ENCODE assay signal across 1 cellular context in genomic region chr1:108843390-108844188, GRCh38.
TF ChIP-seq lines count a peak whose summit lies in the region.

No MANE protein-coding gene starts in this region.

TF ChIP-seq in K562, 482 proteins besides CTCF, POLR2A, EP300 and RAD21:
- TF ChIP-seq NFIX (CRISPR knock-in tag; IDR thresholded peaks at IDR 0.05; ENCODE audit: low read depth), result 0 out of 2 replicates have a peak, but pooled peaks have one; percentile 3
- no peak for TF ChIP-seq TEAD1 (CRISPR knock-in tag; IDR thresholded peaks at IDR 0.05)
- TF ChIP-seq POLR2G (IDR thresholded peaks at IDR 0.05; ENCODE audit: low read depth, low read length), result no peak
- TF ChIP-seq NR2C2 (CRISPR knock-in tag; IDR thresholded peaks at IDR 0.05), result no peak
- no peak for TF ChIP-seq NR2C2 (tag; IDR thresholded peaks at IDR 0.05)
- TF ChIP-seq MAFG (tag; conservative IDR thresholded peaks at IDR 0.05), result peak; percentile 73
- peak; percentile 78 for TF ChIP-seq C11orf30 (IDR thresholded peaks at IDR 0.05; ENCODE audit: low read depth)
- no peak for TF ChIP-seq USF2 (CRISPR knock-in tag; IDR thresholded peaks at IDR 0.05)
- TF ChIP-seq MAFF (IDR thresholded peaks at IDR 0.05; ENCODE audit: low read length), result peak; percentile 73
- TF ChIP-seq NFIC (IDR thresholded peaks at IDR 0.05), result peak; percentile 86
- TF ChIP-seq CREB1 (IDR thresholded peaks at IDR 0.05), result no peak
- TF ChIP-seq CREB1 (CRISPR knock-in tag; IDR thresholded peaks at IDR 0.05), result no peak
- no peak for TF ChIP-seq ZBTB1 (CRISPR knock-in tag; IDR thresholded peaks at IDR 0.05; ENCODE audit: borderline replicate concordance, low read depth)
- peak; percentile 57; the same call in 1 of the 2 replicates for TF ChIP-seq MAFK (IDR thresholded peaks at IDR 0.05; ENCODE audit: low read length)
- no peak for TF ChIP-seq POLR2AphosphoS5 (IDR thresholded peaks at IDR 0.05; ENCODE audit: control insufficient read depth, insufficient read depth, low read depth, low read length)
- TF ChIP-seq XRCC3 (IDR thresholded peaks at IDR 0.05), result no peak
- peak; percentile 88 for TF ChIP-seq ZNF316 (IDR thresholded peaks at IDR 0.05)
- no peak for TF ChIP-seq ELF2 (CRISPR knock-in tag; IDR thresholded peaks at IDR 0.05)
- no peak for TF ChIP-seq SIX5 (IDR thresholded peaks at IDR 0.05; ENCODE audit: borderline replicate concordance in 1 of 2, insufficient read depth in 1 of 2, low read depth in 1 of 2, low read length in 2 of 2)
TF ChIP-seq in K562: peak in this region for 7.
